10 cellular contexts compared by ENCODE assay signal in genomic region chr17:43456661-43457361, GRCh38. TPM values are rescaled to one million over a fixed set of nuclear protein-coding genes. Genes with fewer than 3 reads are reported as not detected.
DNase-seq lines count a peak whose midpoint lies in the region; ATAC-seq, FAIRE-seq and TF ChIP-seq lines count a peak whose summit lies in the region.
"Had no signal": no experiment of that assay in that cellular context is flagged by ENCODE, and none has a peak within 500 bp of the region (broad histone marks: within the 10 kb centered on the region; RNA-seq: fewer than 3 reads in every experiment).

No MANE protein-coding gene starts in this region.

- TF ChIP-seq CTCF in cardiac fibroblast (IDR thresholded peaks at IDR 0.05; ENCODE audit: low read depth, low read length) = no peak
- no peak for TF ChIP-seq CTCF in mucosa of descending colon (IDR thresholded peaks at IDR 0.05)
- TF ChIP-seq CTCF in D721Med (IDR thresholded peaks at IDR 0.05; ENCODE audit: insufficient read depth, missing control alignments) = no peak

- H3K4me1 ChIP-seq in mucosa of descending colon (ENCODE audit: low read depth) = peaks cover 22% of the 10 kb centered on the region

- no peak overlapping the region for H3K4me3 Mint-ChIP-seq in stimulated activated naive B cell treated with anti-CD40 and anti-IgM and Interleukin-4, amounts not matched to agents 10 μg/mL and 1 μg/mL and 100 μg/mL, for 72 hours

- no peaks in the 10 kb centered on the region for H3K9me3 Mint-ChIP-seq in stimulated activated naive B cell treated with anti-CD40 and anti-IgM and Interleukin-4, amounts not matched to agents 10 μg/mL and 1 μg/mL and 100 μg/mL, for 72 hours

- no peak overlapping the region for H3K27ac Mint-ChIP-seq in stimulated activated naive B cell treated with anti-CD40 and anti-IgM and Interleukin-4, amounts not matched to agents 10 μg/mL and 1 μg/mL and 100 μg/mL, for 72 hours

- intact Hi-C loops in mucosa of descending colon (cut with DNase I, micrococcal nuclease) = no loop called here

- ATAC-seq in mucosa of descending colon = peak; percentile 9
- ATAC-seq in GM19351 (IDR thresholded peaks at IDR 0.05; ENCODE audit: unreplicated experiment) = no peak
- no peak for ATAC-seq in stimulated activated naive B cell treated with anti-CD40 and anti-IgM and Interleukin-4, amounts not matched to agents 10 μg/mL and 1 μg/mL and 100 μg/mL, for 72 hours (replicated peaks)

- FAIRE-seq in D721Med (lab: Jason Lieb, UNC) = no peak
- FAIRE-seq: colon had no signal

- H3K9me3 ChIP-seq in mucosa of descending colon = no peaks in the 10 kb centered on the region
- H3K9me3 ChIP-seq: thoracic aorta had no signal

- DNase-seq in DMS 273 treated with DMSO at 0.1 percent for 48 hours (lab: John Stamatoyannopoulos, UW) = peak; percentile 53
- DNase-seq in NCI-H2171 treated with DMSO at 0.1 percent for 48 hours (lab: John Stamatoyannopoulos, UW) = peak; percentile 62
- peak; percentile 12 to 46 for DNase-seq in cardiac fibroblast (ENCODE audit: low read depth in 2 of 2)
- DNase-seq in mucosa of descending colon = peak in 1 of 3 donors; percentile 25
- no peak for DNase-seq in DMS53 (lab: John Stamatoyannopoulos, UW)
- no peak for DNase-seq in stimulated activated naive B cell treated with anti-CD40 and anti-IgM and Interleukin-4, amounts not matched to agents 10 μg/mL and 1 μg/mL and 100 μg/mL, for 72 hours
- no peak for DNase-seq in D721Med (ENCODE audit: insufficient read length, low spot score)

- no peaks in the 10 kb centered on the region for H3K36me3 Mint-ChIP-seq in stimulated activated naive B cell treated with anti-CD40 and anti-IgM and Interleukin-4, amounts not matched to agents 10 μg/mL and 1 μg/mL and 100 μg/mL, for 72 hours

- no peaks in the 10 kb centered on the region for H3K36me3 ChIP-seq in mucosa of descending colon (ENCODE audit: low read depth)
- H3K36me3 ChIP-seq: thoracic aorta had no signal

- H3K4me1 Mint-ChIP-seq in stimulated activated naive B cell treated with anti-CD40 and anti-IgM and Interleukin-4, amounts not matched to agents 10 μg/mL and 1 μg/mL and 100 μg/mL, for 72 hours = no peaks in the 10 kb centered on the region

- H3K4me3 ChIP-seq in cardiac fibroblast (replicated peaks in 1 of 2; ENCODE audit: low read depth in 2 of 2, low read length in 2 of 2) (no peak overlapping the region), mucosa of descending colon (no peak overlapping the region)
- H3K4me3 ChIP-seq: thoracic aorta had no signal

- peaks cover 21 to 23% of the 10 kb centered on the region in 2 donors for H3K27me3 Mint-ChIP-seq in stimulated activated naive B cell treated with anti-CD40 and anti-IgM and Interleukin-4, amounts not matched to agents 10 μg/mL and 1 μg/mL and 100 μg/mL, for 72 hours

RNA-seq across cellular contexts. Expression of gene DHX8, which starts 27.0 kb away (rescaled TPM):
- total RNA-seq in mucosa of descending colon = 10 to 100 TPM; 41.0 to 54.7 (median 46.9) TPM

RNA-seq across cellular contexts. Expression of gene ARL4D, which starts 58.0 kb away (rescaled TPM):
- total RNA-seq in mucosa of descending colon = 10 to 100 TPM in 1 of 3 donors, 1 to 10 TPM in 2; 2.3 to 34.3 (median 3.2) TPM

Comparison
In these comparisons a context has a peak if more than half of its experiments do, and no peak if none do; other contexts are left out.
1. DNase-seq: peak in DMS 273 treated with DMSO at 0.1 percent for 48 hours (single experiment), NCI-H2171 treated with DMSO at 0.1 percent for 48 hours (single experiment) and cardiac fibroblast (2 of 2); none in DMS53 (single experiment), stimulated activated naive B cell treated with anti-CD40 and anti-IgM and Interleukin-4, amounts not matched to agents 10 μg/mL and 1 μg/mL and 100 μg/mL, for 72 hours (single experiment) and D721Med (single experiment).